Comparison of ENCODE assay signal across 8 cellular contexts in genomic region chr11:12201016-12201985, GRCh38.
A peak's percentile ranks its signal among the peaks of the same experiment; 100 is the strongest.
DNase-seq lines count a peak whose midpoint lies in the region; TF ChIP-seq lines count a peak whose summit lies in the region.

No MANE protein-coding gene starts in this region.

- BruUV-seq in PC-9 (replicated peaks; lab: Mats Ljungman, UMichigan), result no TSS peak

- H3K9me3 ChIP-seq in stomach smooth muscle (ENCODE audit: control insufficient read depth in 2 of 2, low read length in 2 of 2) (no peaks in the 10 kb centered on the region), PC-9 (ENCODE audit: insufficient read depth, low read depth) (no peaks in the 10 kb centered on the region)

- H3K4me3 ChIP-seq in stomach smooth muscle (ENCODE audit: low read length in 2 of 2) (peak overlapping the region in 1 of 2 donors; percentile 22), PC-9 (no peak overlapping the region)

- CTCF ChIA-PET in PC-9 (lab: Charles Lee), result interaction anchor here (0.6 kb wide), 1 partner anchor 143 kb away, joined by 3 read pairs; no protein-coding TSS in a partner anchor

- peaks cover 6% of the 10 kb centered on the region; the same call in 1 of the 2 replicates for H3K9me3 Mint-ChIP-seq in HFFc6

- H4K20me1 ChIP-seq in PC-9 (ENCODE audit: insufficient read depth), result no peaks in the 10 kb centered on the region

- H3K4me1 Mint-ChIP-seq in HFFc6 (ENCODE audit: low read depth), result peaks cover 100% of the 10 kb centered on the region

- H3F3A ChIP-seq in PC-9 (ENCODE audit: insufficient read depth, low read depth), result no peaks in the 10 kb centered on the region

- H3K27me3 Mint-ChIP-seq in HFFc6 (ENCODE audit: insufficient read depth), result peaks cover 2% of the 10 kb centered on the region

- intact Hi-C loops in PC-9 (cut with micrococcal nuclease; ENCODE audit: unreplicated experiment), result no loop called here

- no peaks in the 10 kb centered on the region for H3K79me2 ChIP-seq in PC-9 (ENCODE audit: low read depth)

- TF ChIP-seq CTCF in HFFc6 (IDR thresholded peaks at IDR 0.05) (no peak), PC-9 (conservative IDR thresholded peaks at IDR 0.05) (no peak)

- peak overlapping the region; percentile 69 for H3K4me3 Mint-ChIP-seq in HFFc6

- H3K4me1 ChIP-seq in stomach smooth muscle (ENCODE audit: control insufficient read depth, insufficient read depth, low read length) (peaks cover 43% of the 10 kb centered on the region), PC-9 (replicated peaks; ENCODE audit: insufficient read depth) (no peaks in the 10 kb centered on the region)

- H3K36me3 ChIP-seq in stomach smooth muscle (ENCODE audit: control insufficient read depth in 2 of 2, insufficient read depth in 2 of 2, low read length in 2 of 2) (peaks cover 15 to 31% of the 10 kb centered on the region in 2 donors), PC-9 (ENCODE audit: low read depth) (0 out of 2 replicates have a peak, but pooled peaks cover 4% of the 10 kb centered on the region)

- DNase-seq in HFFc6 (peak; percentile 96), hepatic stellate cell (ENCODE audit: low spot score) (peak; percentile 83), PC-9 (no peak), COLO829 (ENCODE audit: low spot score) (no peak), activated gamma-delta T cell (lab: John Stamatoyannopoulos, UW) (no peak), GM19238 (ENCODE audit: insufficient read length, low spot score) (no peak)

- no peaks in the 10 kb centered on the region for H3K27me3 ChIP-seq in stomach smooth muscle (ENCODE audit: control insufficient read depth in 1 of 2, insufficient read depth in 2 of 2, low read length in 2 of 2)
- H3K27me3 ChIP-seq in PC-9 (ENCODE audit: insufficient read depth, low read depth), result no peaks in the 10 kb centered on the region

- H3K27ac ChIP-seq in angular gyrus (ENCODE audit: low read depth, low read length), result peak overlapping the region; percentile 83
- peak overlapping the region; percentile 66 for H3K27ac ChIP-seq in stomach smooth muscle (ENCODE audit: low read length)
- H3K27ac ChIP-seq in PC-9, result no peak overlapping the region

- H3K9me2 ChIP-seq in PC-9 (ENCODE audit: insufficient read depth), result no peaks in the 10 kb centered on the region

- no peak overlapping the region for H3K9ac ChIP-seq in stomach smooth muscle (ENCODE audit: low read length in 2 of 2)

- peaks cover 48% of the 10 kb centered on the region for H3K36me3 Mint-ChIP-seq in HFFc6 (ENCODE audit: low read depth)

- no peak overlapping the region for H2AFZ ChIP-seq in PC-9

- POLR2A ChIA-PET in PC-9 (lab: Charles Lee; ENCODE audit: unreplicated experiment), result no interaction called here

- no peak overlapping the region for H3K4me2 ChIP-seq in PC-9

- H3K27ac Mint-ChIP-seq in HFFc6, result peak overlapping the region; percentile 94

Comparison
In these comparisons a context has a peak if more than half of its experiments do, and no peak if none do; other contexts are left out.
1. DNase-seq: peak in HFFc6 (single experiment) and hepatic stellate cell (single experiment); none in PC-9 (0 of 2), COLO829 (single experiment), activated gamma-delta T cell (single experiment) and GM19238 (single experiment).